1 cellular context compared by ENCODE assay signal in genomic region chr7:75995996-75996395, GRCh38.
TF ChIP-seq lines count a peak whose summit lies in the region.

No MANE protein-coding gene starts in this region.

TF ChIP-seq in K562, 482 proteins besides CTCF, POLR2A, EP300 and RAD21:
- TF ChIP-seq TCFL5 (CRISPR knock-in tag; conservative IDR thresholded peaks at IDR 0.05), result no peak
- no peak for TF ChIP-seq GABPB1 (CRISPR knock-in tag; IDR thresholded peaks at IDR 0.05)
- TF ChIP-seq, protein P1, sequence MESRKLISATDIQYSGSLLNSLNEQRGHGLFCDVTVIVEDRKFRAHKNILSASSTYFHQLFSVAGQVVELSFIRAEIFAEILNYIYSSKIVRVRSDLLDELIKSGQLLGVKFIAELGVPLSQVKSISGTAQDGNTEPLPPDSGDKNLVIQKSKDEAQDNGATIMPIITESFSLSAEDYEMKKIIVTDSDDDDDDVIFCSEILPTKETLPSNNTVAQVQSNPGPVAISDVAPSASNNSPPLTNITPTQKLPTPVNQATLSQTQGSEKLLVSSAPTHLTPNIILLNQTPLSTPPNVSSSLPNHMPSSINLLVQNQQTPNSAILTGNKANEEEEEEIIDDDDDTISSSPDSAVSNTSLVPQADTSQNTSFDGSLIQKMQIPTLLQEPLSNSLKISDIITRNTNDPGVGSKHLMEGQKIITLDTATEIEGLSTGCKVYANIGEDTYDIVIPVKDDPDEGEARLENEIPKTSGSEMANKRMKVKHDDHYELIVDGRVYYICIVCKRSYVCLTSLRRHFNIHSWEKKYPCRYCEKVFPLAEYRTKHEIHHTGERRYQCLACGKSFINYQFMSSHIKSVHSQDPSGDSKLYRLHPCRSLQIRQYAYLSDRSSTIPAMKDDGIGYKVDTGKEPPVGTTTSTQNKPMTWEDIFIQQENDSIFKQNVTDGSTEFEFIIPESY (CRISPR knock-in tag; IDR thresholded peaks at IDR 0.05), result peak; percentile 96
